Comparison of ENCODE assay signal across 9 cellular contexts in the genomic region with DNA sequence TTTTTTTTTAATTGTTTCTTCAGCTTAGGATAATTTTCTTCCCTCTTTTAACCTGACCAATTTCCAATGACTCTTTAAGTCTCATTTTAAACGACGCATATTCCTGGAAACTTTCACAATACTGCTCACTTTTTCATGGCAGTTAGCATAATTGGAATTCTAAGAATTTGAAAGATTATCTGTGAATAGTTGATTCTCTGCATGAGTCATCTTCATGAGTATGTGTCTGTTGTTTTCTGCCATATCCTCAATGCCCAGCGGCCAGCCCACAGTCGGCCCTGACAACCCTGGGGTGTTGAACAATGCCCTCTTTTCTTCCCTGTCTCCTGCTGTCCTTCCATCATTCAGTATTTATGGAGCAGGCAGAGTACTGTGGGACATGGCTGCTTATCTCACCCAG.
DNase-seq lines count a peak whose midpoint lies in the region; ATAC-seq and TF ChIP-seq lines count a peak whose summit lies in the region.
"Had no signal": no experiment of that assay in that cellular context is flagged by ENCODE, and none has a peak within 500 bp of the region (broad histone marks: within the 10 kb centered on the region; RNA-seq: fewer than 3 reads in every experiment).

No MANE protein-coding gene starts in this region.

- H3K4me1 ChIP-seq in trophoblast cell (ENCODE audit: control insufficient read depth in 1 of 2, insufficient read depth in 2 of 2, low read length in 2 of 2), result peaks cover 3 to 5% of the 10 kb centered on the region in 2 experiments
- H3K4me1 ChIP-seq: gastrocnemius medialis had no signal

- H3K9ac ChIP-seq in trophoblast cell (ENCODE audit: low read length), result no peak overlapping the region

- H3K4ac ChIP-seq in trophoblast cell (ENCODE audit: low read depth, low read length), result no peak overlapping the region

- H3K4me3 ChIP-seq in fibroblast of pulmonary artery (replicated peaks; ENCODE audit: low read depth, low read length) (no peak overlapping the region), trophoblast cell (ENCODE audit: low read depth, low read length) (no peak overlapping the region)
- H3K4me3 ChIP-seq: gastrocnemius medialis had no signal

- no peak overlapping the region for H3K18ac ChIP-seq in trophoblast cell (ENCODE audit: low read length)

- TF ChIP-seq CTCF in fibroblast of pulmonary artery (IDR thresholded peaks at IDR 0.05; ENCODE audit: low read length, missing control alignments), result no peak

- H3K9me3 ChIP-seq in trophoblast cell (ENCODE audit: insufficient read depth, low read depth, low read length), result no peaks in the 10 kb centered on the region
- H3K9me3 ChIP-seq: gastrocnemius medialis had no signal

- H3K36me3 ChIP-seq in trophoblast cell (ENCODE audit: control insufficient read depth in 1 of 2, insufficient read depth in 2 of 2, low read length in 2 of 2), result no peaks in the 10 kb centered on the region
- H3K36me3 ChIP-seq: gastrocnemius medialis had no signal

- H3K23ac ChIP-seq in trophoblast cell (ENCODE audit: low read length), result no peak overlapping the region

- no peak overlapping the region for H2AFZ ChIP-seq in trophoblast cell (ENCODE audit: insufficient read depth, low read length, poor library complexity)

- H2AK5ac ChIP-seq in trophoblast cell (ENCODE audit: low read length), result no peak overlapping the region

- H4K12ac ChIP-seq in trophoblast cell (ENCODE audit: low read depth, low read length), result no peak overlapping the region

- no peak overlapping the region for H2BK5ac ChIP-seq in trophoblast cell (ENCODE audit: low read depth, low read length, poor library complexity)

- DNase-seq in Daoy (ENCODE audit: low read depth) (peak; percentile 32), OCI-M1 (lab: John Stamatoyannopoulos, UW) (peak; percentile 21), fibroblast of pulmonary artery (ENCODE audit: low read depth) (peak; percentile 1), trophoblast cell (peak; percentile 18 to 78), NCI-H2029 (lab: John Stamatoyannopoulos, UW) (no peak), H4 (ENCODE audit: low spot score) (no peak)
- DNase-seq: gastrocnemius medialis had no signal

- peak overlapping the region; percentile 64 for H3K27ac ChIP-seq in trophoblast cell (ENCODE audit: low read depth, low read length)
- H3K27ac ChIP-seq: gastrocnemius medialis had no signal

- peak overlapping the region; percentile 18 for H3K4me2 ChIP-seq in trophoblast cell (ENCODE audit: low read length)

- H3K79me2 ChIP-seq in trophoblast cell (ENCODE audit: control insufficient read depth, insufficient read depth, low read length, poor library complexity), result no peaks in the 10 kb centered on the region

- no peak for ATAC-seq in GM21619 (IDR thresholded peaks at IDR 0.05; ENCODE audit: unreplicated experiment)
- no peak for ATAC-seq in HG03342 (IDR thresholded peaks at IDR 0.05; ENCODE audit: unreplicated experiment)
- ATAC-seq: gastrocnemius medialis had no signal

- H2BK120ac ChIP-seq in trophoblast cell (ENCODE audit: insufficient read depth, low read length, poor library complexity), result no peak overlapping the region

- no peak overlapping the region for H2BK12ac ChIP-seq in trophoblast cell (ENCODE audit: low read length)

- no peak overlapping the region for H3K14ac ChIP-seq in trophoblast cell (ENCODE audit: low read length)

- H3K79me1 ChIP-seq in trophoblast cell (ENCODE audit: low read length), result peaks cover 2% of the 10 kb centered on the region

- no CpG with 5 or more reads among the region's 4 CpGs for WGBS in trophoblast cell (ENCODE audit: extremely low coverage, insufficient coverage, insufficient read length)

- no peak overlapping the region for H4K91ac ChIP-seq in trophoblast cell (ENCODE audit: low read depth, low read length)

- no peak overlapping the region for H4K8ac ChIP-seq in trophoblast cell (ENCODE audit: low read depth, low read length)

- H3K27me3 ChIP-seq in trophoblast cell (ENCODE audit: insufficient read depth, low read length), result no peaks in the 10 kb centered on the region
- H3K27me3 ChIP-seq: gastrocnemius medialis had no signal

Comparison
In these comparisons a context has a peak if more than half of its experiments do, and no peak if none do; other contexts are left out.
1. DNase-seq: peak in Daoy (single experiment), OCI-M1 (single experiment), fibroblast of pulmonary artery (single experiment) and trophoblast cell (2 of 2); none in NCI-H2029 (single experiment) and H4 (single experiment).